In genomic region chr2:224101820-224102630, GRCh38 we compare ENCODE assay signal across 12 cellular contexts.
DNase-seq lines count a peak whose midpoint lies in the region; ATAC-seq and TF ChIP-seq lines count a peak whose summit lies in the region.
"Had no signal": no experiment of that assay in that cellular context is flagged by ENCODE, and none has a peak within 500 bp of the region (broad histone marks: within the 10 kb centered on the region; RNA-seq: fewer than 3 reads in every experiment).

No MANE protein-coding gene starts in this region.

- CTCF ChIA-PET in WTC11 (lab: Charles Lee) = interaction anchor here (0.6 kb wide), 1 partner anchor 183 kb away, joined by 3 read pairs; no protein-coding TSS in a partner anchor

- no peaks in the 10 kb centered on the region for H3K9me3 Mint-ChIP-seq in WTC11
- H3K9me3 Mint-ChIP-seq: stimulated activated naive CD8-positive, alpha-beta T cell treated with anti-CD3 and anti-CD28 coated beads, Interleukin-15, Interleukin-2, amounts not matched to agents 100 ng/mL and 50 ng/mL, for 24 hours had no signal

- no peak overlapping the region for H3K27ac Mint-ChIP-seq in WTC11
- H3K27ac Mint-ChIP-seq: progenitor cell of endocrine pancreas; stimulated activated naive CD8-positive, alpha-beta T cell treated with anti-CD3 and anti-CD28 coated beads, Interleukin-15, Interleukin-2, amounts not matched to agents 100 ng/mL and 50 ng/mL, for 24 hours had no signal

- no peak overlapping the region for H3K4me3 Mint-ChIP-seq in WTC11
- H3K4me3 Mint-ChIP-seq: stimulated activated naive CD8-positive, alpha-beta T cell treated with anti-CD3 and anti-CD28 coated beads, Interleukin-15, Interleukin-2, amounts not matched to agents 100 ng/mL and 50 ng/mL, for 24 hours had no signal

- no peaks in the 10 kb centered on the region for H3K4me1 Mint-ChIP-seq in WTC11

- ATAC-seq in WTC11 = no peak
- ATAC-seq in heart left ventricle = peak; percentile 64 to 93 (median 88)

- POLR2A ChIA-PET in WTC11 (lab: Charles Lee) = no interaction called here

- peaks cover 0 to 45% (median 9%) of the 10 kb centered on the region in 12 donors for H3K4me1 ChIP-seq in heart left ventricle
- H3K4me1 ChIP-seq: adrenal gland had no signal

- no peaks in the 10 kb centered on the region for H3K9me3 ChIP-seq in heart left ventricle
- H3K9me3 ChIP-seq: adrenal gland had no signal

- H3K27ac ChIP-seq in heart left ventricle = peak overlapping the region; percentile 45 to 84 (median 60)

- no peaks in the 10 kb centered on the region for H3K27me3 ChIP-seq in heart left ventricle
- H3K27me3 ChIP-seq: adrenal gland had no signal

- no peaks in the 10 kb centered on the region; the same call in 1 of the 2 replicates for H3K27me3 Mint-ChIP-seq in WTC11 (ENCODE audit: low read depth)
- H3K27me3 Mint-ChIP-seq: stimulated activated naive CD8-positive, alpha-beta T cell treated with anti-CD3 and anti-CD28 coated beads, Interleukin-15, Interleukin-2, amounts not matched to agents 100 ng/mL and 50 ng/mL, for 24 hours had no signal

- no peak overlapping the region for H3K4me3 ChIP-seq in heart left ventricle
- H3K4me3 ChIP-seq: adrenal gland had no signal

- TF ChIP-seq CTCF in WTC11 (IDR thresholded peaks at IDR 0.05) (no peak), heart left ventricle (IDR thresholded peaks at IDR 0.05) (no peak)

- no peak for TF ChIP-seq POLR2A in heart left ventricle (IDR thresholded peaks at IDR 0.05)

- DNase-seq in NCI-H82 treated with DMSO at 0.1 percent for 48 hours (lab: John Stamatoyannopoulos, UW; ENCODE audit: unreplicated experiment) (peak; percentile 39), NCI-H82 (lab: John Stamatoyannopoulos, UW) (no peak), WTC11 (ENCODE audit: low spot score) (no peak), heart left ventricle (peak in 4 of 5 donors; percentile 38 to 63 (median 54)), stromal cell of bone marrow (ENCODE audit: low read depth) (peak; percentile 92), occipital lobe (lab: John Stamatoyannopoulos, UW) (no peak)
- no peak for DNase-seq in activated CD8-positive, alpha-beta memory T cell treated with anti-CD3 and anti-CD28 coated beads for 24 hours
- no peak for DNase-seq in stimulated activated CD4-positive, alpha-beta T cell treated with anti-CD3 and anti-CD28 coated beads, Interleukin-15, amount 100 ng/mL, for 24 hours
- DNase-seq: 8988T had no signal

- no peaks in the 10 kb centered on the region for H3K36me3 ChIP-seq in heart left ventricle
- H3K36me3 ChIP-seq: adrenal gland had no signal

- intact Hi-C loops in heart left ventricle (cut with DNase I) = no loop called here

- H3K36me3 Mint-ChIP-seq in WTC11 = no peaks in the 10 kb centered on the region

- WGBS in heart left ventricle, 4 donors = 41 to 59% (median 49%) methylated on average over 4 of the region's 4 CpGs

TF ChIP-seq in WTC11, 78 proteins besides CTCF, POLR2A, EP300 and RAD21:
- TF ChIP-seq GABPB1 (CRISPR knock-in tag; IDR thresholded peaks at IDR 0.05) (peak; percentile 94), ZNF425 (CRISPR knock-in tag; conservative IDR thresholded peaks at IDR 0.05) (no peak)

Comparison
In these comparisons a context has a peak if more than half of its experiments do, and no peak if none do; other contexts are left out.
1. DNase-seq: peak in NCI-H82 treated with DMSO at 0.1 percent for 48 hours (single experiment), heart left ventricle (4 of 5) and stromal cell of bone marrow (single experiment); none in NCI-H82 (single experiment), WTC11 (single experiment), occipital lobe (single experiment), activated CD8-positive, alpha-beta memory T cell treated with anti-CD3 and anti-CD28 coated beads for 24 hours (single experiment) and stimulated activated CD4-positive, alpha-beta T cell treated with anti-CD3 and anti-CD28 coated beads, Interleukin-15, amount 100 ng/mL, for 24 hours (single experiment).